Comparison of ENCODE assay signal across 27 cellular contexts in genomic region chr13:80871481-80871880, GRCh38.
DNase-seq lines count a peak whose midpoint lies in the region; ATAC-seq and TF ChIP-seq lines count a peak whose summit lies in the region.
"Had no signal": no experiment of that assay in that cellular context is flagged by ENCODE, and none has a peak within 500 bp of the region (broad histone marks: within the 10 kb centered on the region; RNA-seq: fewer than 3 reads in every experiment).

No MANE protein-coding gene starts in this region.

- H3K27ac ChIP-seq in PC-3 (ENCODE audit: low read length) (peak overlapping the region; percentile 54), GM23338 (ENCODE audit: low read depth) (no peak overlapping the region)
- H3K27ac ChIP-seq: gastrocnemius medialis, tibial artery had no signal

- 65 to 85% methylated on average over 4 of the region's 4 CpGs for WGBS in lower leg skin, 2 donors

- DNase-seq in PC-3 = peak; percentile 82
- no peak for DNase-seq in chondrocyte (ENCODE audit: low spot score)
- DNase-seq in glomerular endothelial cell (ENCODE audit: extremely low read depth, low read depth, low spot score) = peak; percentile 72
- no peak for DNase-seq in lower leg skin (ENCODE audit: low spot score in 2 of 2)
- no peak for DNase-seq in GM23338 (ENCODE audit: low spot score)
- DNase-seq in activated CD8-positive, alpha-beta memory T cell treated with anti-CD3 and anti-CD28 coated beads, Interleukin-2, amount 50 U/mL, for 48 hours = no peak
- DNase-seq: activated B cell treated with CpG ODN at 0.5 μM for 24 hours; activated CD4-positive, alpha-beta memory T cell treated with anti-CD3 and anti-CD28 coated beads for 36 hours; activated T-cell treated with anti-CD3 and anti-CD28 coated beads for 4 hours; AML-193; amniotic stem cell; DMS79; endodermal cell; gastrocnemius medialis; H9; kidney glomerular epithelial cell; midbrain; NCI-H1417; NCI-H524 treated with DMSO at 0.1 percent for 48 hours; nephron progenitor cell; small intestine; stimulated activated CD4-positive, alpha-beta T cell treated with anti-CD3 and anti-CD28 coated beads, Interleukin-4, amount 100 ng/mL, for 1 hour; tibial artery had no signal

- POLR2A ChIA-PET in PC-3 (lab: Charles Lee; ENCODE audit: unreplicated experiment) = interaction anchor here (0.6 kb wide), 1 partner anchor 31 kb away, joined by 3 read pairs; no protein-coding TSS in a partner anchor

- no peak overlapping the region for H3K9ac ChIP-seq in PC-3 (ENCODE audit: low read length)

- H3K27ac Mint-ChIP-seq in chondrocyte (ENCODE audit: unreplicated experiment) (peak overlapping the region; percentile 27), GM23338 (no peak overlapping the region)
- H3K27ac Mint-ChIP-seq: activated B cell treated with CpG ODN at 0.5 μM for 24 hours; activated CD4-positive, alpha-beta memory T cell treated with anti-CD3 and anti-CD28 coated beads for 36 hours; endodermal cell; H9; nephron progenitor cell; stimulated activated naive CD8-positive, alpha-beta T cell treated with anti-CD3 and anti-CD28 coated beads, Interleukin-15, Interleukin-2, amounts not matched to agents 100 ng/mL and 50 ng/mL, for 24 hours; T-helper 2 cell treated with Interferon-gamma antibody and Interleukin-4, amounts not matched to agents 5 μg/mL and 100 μg/mL, for 36 hours had no signal

- H3K4me1 ChIP-seq in PC-3 (ENCODE audit: insufficient read depth, low read length) (peaks cover 3% of the 10 kb centered on the region; the same call in 1 of the 2 replicates), GM23338 (ENCODE audit: insufficient read depth) (peaks cover 7% of the 10 kb centered on the region; the same call in 1 of the 2 replicates)
- H3K4me1 ChIP-seq: gastrocnemius medialis, tibial artery had no signal

- CTCF ChIA-PET in PC-3 (lab: Charles Lee) = no interaction called here

- no peak for TF ChIP-seq POLR2A in lower leg skin (IDR thresholded peaks at IDR 0.05)

- H3K27me3 ChIP-seq in PC-3 (ENCODE audit: low read length) (no peaks in the 10 kb centered on the region), GM23338 (ENCODE audit: insufficient read depth) (no peaks in the 10 kb centered on the region)
- H3K27me3 ChIP-seq: gastrocnemius medialis, tibial artery had no signal

- peak overlapping the region; percentile 40 for H3K4me2 ChIP-seq in PC-3 (ENCODE audit: low read length)
- H3K4me2 ChIP-seq in GM23338 = no peak overlapping the region

- no peak overlapping the region; the same call in 1 of the 2 replicates for H2AFZ ChIP-seq in PC-3 (ENCODE audit: low read length)
- no peak overlapping the region for H2AFZ ChIP-seq in GM23338

- H3K9me3 Mint-ChIP-seq in chondrocyte (ENCODE audit: low read depth) = no peaks in the 10 kb centered on the region
- H3K9me3 Mint-ChIP-seq in GM23338 = no peaks in the 10 kb centered on the region
- H3K9me3 Mint-ChIP-seq: activated B cell treated with CpG ODN at 0.5 μM for 24 hours; endodermal cell; H9; nephron progenitor cell; stimulated activated naive CD8-positive, alpha-beta T cell treated with anti-CD3 and anti-CD28 coated beads, Interleukin-15, Interleukin-2, amounts not matched to agents 100 ng/mL and 50 ng/mL, for 24 hours had no signal

- H3K4me3 ChIP-seq in PC-3 (ENCODE audit: low read length) (no peak overlapping the region), lower leg skin (ENCODE audit: low read depth, poor library complexity, severe bottlenecking) (no peak overlapping the region), GM23338 (no peak overlapping the region)
- H3K4me3 ChIP-seq: gastrocnemius medialis, tibial artery had no signal

- TF ChIP-seq CTCF in PC-3 (conservative IDR thresholded peaks at IDR 0.05; ENCODE audit: low read depth, low read length) = no peak
- no peak for TF ChIP-seq CTCF in chondrocyte (IDR thresholded peaks at IDR 0.05)
- TF ChIP-seq CTCF in lower leg skin (IDR thresholded peaks at IDR 0.05) = no peak
- TF ChIP-seq CTCF in GM23338 (conservative IDR thresholded peaks at IDR 0.05; ENCODE audit: low read depth in 2 of 2) = no peak

- H4K20me1 ChIP-seq in PC-3 (ENCODE audit: low read length) (no peaks in the 10 kb centered on the region), GM23338 (replicated peaks; ENCODE audit: insufficient read depth) (no peaks in the 10 kb centered on the region)

- H3K4me1 Mint-ChIP-seq in chondrocyte (ENCODE audit: low read depth) (peaks cover 15% of the 10 kb centered on the region), GM23338 (peaks cover 4% of the 10 kb centered on the region; the same call in 2 of the 3 replicates)
- H3K4me1 Mint-ChIP-seq: nephron progenitor cell had no signal

- no peaks in the 10 kb centered on the region for H3K36me3 Mint-ChIP-seq in chondrocyte (ENCODE audit: low read depth)
- no peaks in the 10 kb centered on the region for H3K36me3 Mint-ChIP-seq in GM23338 (ENCODE audit: low read depth)
- H3K36me3 Mint-ChIP-seq: activated CD4-positive, alpha-beta memory T cell treated with anti-CD3 and anti-CD28 coated beads for 36 hours had no signal

- H3F3A ChIP-seq in PC-3 (ENCODE audit: low read length, unreplicated experiment) = no peaks in the 10 kb centered on the region
- no peaks in the 10 kb centered on the region for H3F3A ChIP-seq in GM23338 (replicated peaks; ENCODE audit: low read depth)

- no peaks in the 10 kb centered on the region for H3K27me3 Mint-ChIP-seq in chondrocyte (ENCODE audit: low read depth)
- H3K27me3 Mint-ChIP-seq in GM23338 (ENCODE audit: insufficient read depth, low read depth, poor library complexity) = no peaks in the 10 kb centered on the region
- H3K27me3 Mint-ChIP-seq: activated B cell treated with CpG ODN at 0.5 μM for 24 hours; activated CD4-positive, alpha-beta memory T cell treated with anti-CD3 and anti-CD28 coated beads for 36 hours; stimulated activated naive CD8-positive, alpha-beta T cell treated with anti-CD3 and anti-CD28 coated beads, Interleukin-15, Interleukin-2, amounts not matched to agents 100 ng/mL and 50 ng/mL, for 24 hours had no signal

- no peaks in the 10 kb centered on the region for H3K9me3 ChIP-seq in PC-3 (ENCODE audit: low read length)
- H3K9me3 ChIP-seq: gastrocnemius medialis, tibial artery had no signal

- H3K79me2 ChIP-seq in PC-3 (ENCODE audit: low read length) (no peaks in the 10 kb centered on the region), GM23338 (replicated peaks; ENCODE audit: insufficient read depth) (no peaks in the 10 kb centered on the region)

- intact Hi-C loops in PC-3 (cut with micrococcal nuclease) = loop anchor here (1.0 to 10.0 kb wide), 4 partner anchors 91 to 529 kb away; partner anchors contain the start of gene SPRY2
- intact Hi-C loops in lower leg skin (cut with DNase I; ENCODE audit: low total_unique reads) = no loop called here

- H3K9me2 ChIP-seq in PC-3 (replicated peaks; ENCODE audit: low read length) (no peaks in the 10 kb centered on the region), GM23338 (ENCODE audit: insufficient read depth) (no peaks in the 10 kb centered on the region)

- no peaks in the 10 kb centered on the region for H3K36me3 ChIP-seq in PC-3 (ENCODE audit: low read depth, low read length)
- no peaks in the 10 kb centered on the region for H3K36me3 ChIP-seq in GM23338 (ENCODE audit: insufficient read depth)
- H3K36me3 ChIP-seq: gastrocnemius medialis, tibial artery had no signal

- H3K4me3 Mint-ChIP-seq in chondrocyte (ENCODE audit: unreplicated experiment) (no peak overlapping the region), GM23338 (no peak overlapping the region)
- H3K4me3 Mint-ChIP-seq: activated B cell treated with CpG ODN at 0.5 μM for 24 hours; activated CD4-positive, alpha-beta memory T cell treated with anti-CD3 and anti-CD28 coated beads for 36 hours; endodermal cell; H9; nephron progenitor cell; stimulated activated naive CD8-positive, alpha-beta T cell treated with anti-CD3 and anti-CD28 coated beads, Interleukin-15, Interleukin-2, amounts not matched to agents 100 ng/mL and 50 ng/mL, for 24 hours; T-helper 2 cell treated with Interferon-gamma antibody and Interleukin-4, amounts not matched to agents 5 μg/mL and 100 μg/mL, for 36 hours had no signal

- ATAC-seq in PC-3 (peak; percentile 90), GM23338 (no peak), GM19397 (IDR thresholded peaks at IDR 0.05; ENCODE audit: unreplicated experiment) (no peak)
- ATAC-seq: gastrocnemius medialis, SK-N-SH treated with all-trans-retinoic acid at 6 μM for 48 hours had no signal

- BruUV-seq in PC-3 (replicated peaks; lab: Mats Ljungman, UMichigan) = no TSS peak

TF ChIP-seq in GM23338, 12 proteins besides CTCF, POLR2A, EP300 and RAD21 (continues in another document):
- no peak for TF ChIP-seq EZH2phosphoT487 (IDR thresholded peaks at IDR 0.05; ENCODE audit: unreplicated experiment)
- TF ChIP-seq, protein P1, sequence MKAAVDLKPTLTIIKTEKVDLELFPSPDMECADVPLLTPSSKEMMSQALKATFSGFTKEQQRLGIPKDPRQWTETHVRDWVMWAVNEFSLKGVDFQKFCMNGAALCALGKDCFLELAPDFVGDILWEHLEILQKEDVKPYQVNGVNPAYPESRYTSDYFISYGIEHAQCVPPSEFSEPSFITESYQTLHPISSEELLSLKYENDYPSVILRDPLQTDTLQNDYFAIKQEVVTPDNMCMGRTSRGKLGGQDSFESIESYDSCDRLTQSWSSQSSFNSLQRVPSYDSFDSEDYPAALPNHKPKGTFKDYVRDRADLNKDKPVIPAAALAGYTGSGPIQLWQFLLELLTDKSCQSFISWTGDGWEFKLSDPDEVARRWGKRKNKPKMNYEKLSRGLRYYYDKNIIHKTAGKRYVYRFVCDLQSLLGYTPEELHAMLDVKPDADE (IDR thresholded peaks at IDR 0.05) = no peak
- no peak for TF ChIP-seq CREB1 (CRISPR knock-in tag; IDR thresholded peaks at IDR 0.05; ENCODE audit: low read depth)
- TF ChIP-seq JUNB (IDR thresholded peaks at IDR 0.05; ENCODE audit: unreplicated experiment) = no peak
- TF ChIP-seq STAT1 (IDR thresholded peaks at IDR 0.05; ENCODE audit: unreplicated experiment) = no peak
- TF ChIP-seq ZNF114 (CRISPR knock-in tag; IDR thresholded peaks at IDR 0.05) = no peak

Comparison
In these comparisons a context has a peak if more than half of its experiments do, and no peak if none do; other contexts are left out.
1. DNase-seq: peak in PC-3 (single experiment) and glomerular endothelial cell (single experiment); none in chondrocyte (single experiment), lower leg skin (0 of 2), GM23338 (single experiment) and activated CD8-positive, alpha-beta memory T cell treated with anti-CD3 and anti-CD28 coated beads, Interleukin-2, amount 50 U/mL, for 48 hours (single experiment).